ENCODE assay signal across 1 cellular context in the genomic region with DNA sequence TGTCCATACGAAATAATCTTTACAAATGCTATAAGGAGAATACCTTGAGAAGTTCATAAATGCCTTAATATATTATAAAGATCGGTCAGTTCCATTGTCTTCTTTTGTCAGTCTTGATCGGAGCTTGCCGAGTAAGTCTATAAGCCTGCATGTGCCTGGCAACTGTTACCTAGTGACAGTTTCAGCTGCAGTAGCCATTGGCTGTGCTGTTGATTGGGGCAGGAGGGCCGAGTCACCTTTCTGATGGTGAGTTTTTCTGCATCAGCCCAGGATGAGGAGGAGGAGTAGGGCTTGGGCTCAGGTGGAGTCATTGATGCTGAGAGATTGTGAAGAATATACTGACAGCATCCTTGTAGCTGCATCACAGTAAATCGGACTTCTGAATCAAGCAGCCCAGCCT.
TF ChIP-seq lines count a peak whose summit lies in the region.

No MANE protein-coding gene starts in this region.

TF ChIP-seq in GM23338, 12 proteins besides CTCF, POLR2A, EP300 and RAD21 (continued from another document):
- TF ChIP-seq, protein P1, sequence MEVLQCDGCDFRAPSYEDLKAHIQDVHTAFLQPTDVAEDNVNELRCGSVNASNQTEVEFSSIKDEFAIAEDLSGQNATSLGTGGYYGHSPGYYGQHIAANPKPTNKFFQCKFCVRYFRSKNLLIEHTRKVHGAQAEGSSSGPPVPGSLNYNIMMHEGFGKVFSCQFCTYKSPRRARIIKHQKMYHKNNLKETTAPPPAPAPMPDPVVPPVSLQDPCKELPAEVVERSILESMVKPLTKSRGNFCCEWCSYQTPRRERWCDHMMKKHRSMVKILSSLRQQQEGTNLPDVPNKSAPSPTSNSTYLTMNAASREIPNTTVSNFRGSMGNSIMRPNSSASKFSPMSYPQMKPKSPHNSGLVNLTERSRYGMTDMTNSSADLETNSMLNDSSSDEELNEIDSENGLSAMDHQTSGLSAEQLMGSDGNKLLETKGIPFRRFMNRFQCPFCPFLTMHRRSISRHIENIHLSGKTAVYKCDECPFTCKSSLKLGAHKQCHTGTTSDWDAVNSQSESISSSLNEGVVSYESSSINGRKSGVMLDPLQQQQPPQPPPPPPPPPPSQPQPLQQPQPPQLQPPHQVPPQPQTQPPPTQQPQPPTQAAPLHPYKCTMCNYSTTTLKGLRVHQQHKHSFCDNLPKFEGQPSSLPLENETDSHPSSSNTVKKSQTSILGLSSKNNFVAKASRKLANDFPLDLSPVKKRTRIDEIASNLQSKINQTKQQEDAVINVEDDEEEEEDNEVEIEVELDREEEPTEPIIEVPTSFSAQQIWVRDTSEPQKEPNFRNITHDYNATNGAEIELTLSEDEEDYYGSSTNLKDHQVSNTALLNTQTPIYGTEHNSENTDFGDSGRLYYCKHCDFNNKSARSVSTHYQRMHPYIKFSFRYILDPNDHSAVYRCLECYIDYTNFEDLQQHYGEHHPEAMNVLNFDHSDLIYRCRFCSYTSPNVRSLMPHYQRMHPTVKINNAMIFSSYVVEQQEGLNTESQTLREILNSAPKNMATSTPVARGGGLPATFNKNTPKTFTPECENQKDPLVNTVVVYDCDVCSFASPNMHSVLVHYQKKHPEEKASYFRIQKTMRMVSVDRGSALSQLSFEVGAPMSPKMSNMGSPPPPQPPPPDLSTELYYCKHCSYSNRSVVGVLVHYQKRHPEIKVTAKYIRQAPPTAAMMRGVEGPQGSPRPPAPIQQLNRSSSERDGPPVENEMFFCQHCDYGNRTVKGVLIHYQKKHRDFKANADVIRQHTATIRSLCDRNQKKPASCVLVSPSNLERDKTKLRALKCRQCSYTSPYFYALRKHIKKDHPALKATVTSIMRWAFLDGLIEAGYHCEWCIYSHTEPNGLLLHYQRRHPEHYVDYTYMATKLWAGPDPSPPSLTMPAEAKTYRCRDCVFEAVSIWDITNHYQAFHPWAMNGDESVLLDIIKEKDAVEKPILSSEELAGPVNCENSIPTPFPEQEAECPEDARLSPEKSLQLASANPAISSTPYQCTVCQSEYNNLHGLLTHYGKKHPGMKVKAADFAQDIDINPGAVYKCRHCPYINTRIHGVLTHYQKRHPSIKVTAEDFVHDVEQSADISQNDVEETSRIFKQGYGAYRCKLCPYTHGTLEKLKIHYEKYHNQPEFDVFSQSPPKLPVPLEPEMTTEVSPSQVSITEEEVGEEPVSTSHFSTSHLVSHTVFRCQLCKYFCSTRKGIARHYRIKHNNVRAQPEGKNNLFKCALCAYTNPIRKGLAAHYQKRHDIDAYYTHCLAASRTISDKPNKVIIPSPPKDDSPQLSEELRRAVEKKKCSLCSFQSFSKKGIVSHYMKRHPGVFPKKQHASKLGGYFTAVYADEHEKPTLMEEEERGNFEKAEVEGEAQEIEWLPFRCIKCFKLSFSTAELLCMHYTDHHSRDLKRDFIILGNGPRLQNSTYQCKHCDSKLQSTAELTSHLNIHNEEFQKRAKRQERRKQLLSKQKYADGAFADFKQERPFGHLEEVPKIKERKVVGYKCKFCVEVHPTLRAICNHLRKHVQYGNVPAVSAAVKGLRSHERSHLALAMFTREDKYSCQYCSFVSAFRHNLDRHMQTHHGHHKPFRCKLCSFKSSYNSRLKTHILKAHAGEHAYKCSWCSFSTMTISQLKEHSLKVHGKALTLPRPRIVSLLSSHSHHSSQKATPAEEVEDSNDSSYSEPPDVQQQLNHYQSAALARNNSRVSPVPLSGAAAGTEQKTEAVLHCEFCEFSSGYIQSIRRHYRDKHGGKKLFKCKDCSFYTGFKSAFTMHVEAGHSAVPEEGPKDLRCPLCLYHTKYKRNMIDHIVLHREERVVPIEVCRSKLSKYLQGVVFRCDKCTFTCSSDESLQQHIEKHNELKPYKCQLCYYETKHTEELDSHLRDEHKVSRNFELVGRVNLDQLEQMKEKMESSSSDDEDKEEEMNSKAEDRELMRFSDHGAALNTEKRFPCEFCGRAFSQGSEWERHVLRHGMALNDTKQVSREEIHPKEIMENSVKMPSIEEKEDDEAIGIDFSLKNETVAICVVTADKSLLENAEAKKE (CRISPR knock-in tag; IDR thresholded peaks at IDR 0.05) = no peak
- no peak for TF ChIP-seq JUNB (IDR thresholded peaks at IDR 0.05; ENCODE audit: unreplicated experiment)
- TF ChIP-seq, protein P2, sequence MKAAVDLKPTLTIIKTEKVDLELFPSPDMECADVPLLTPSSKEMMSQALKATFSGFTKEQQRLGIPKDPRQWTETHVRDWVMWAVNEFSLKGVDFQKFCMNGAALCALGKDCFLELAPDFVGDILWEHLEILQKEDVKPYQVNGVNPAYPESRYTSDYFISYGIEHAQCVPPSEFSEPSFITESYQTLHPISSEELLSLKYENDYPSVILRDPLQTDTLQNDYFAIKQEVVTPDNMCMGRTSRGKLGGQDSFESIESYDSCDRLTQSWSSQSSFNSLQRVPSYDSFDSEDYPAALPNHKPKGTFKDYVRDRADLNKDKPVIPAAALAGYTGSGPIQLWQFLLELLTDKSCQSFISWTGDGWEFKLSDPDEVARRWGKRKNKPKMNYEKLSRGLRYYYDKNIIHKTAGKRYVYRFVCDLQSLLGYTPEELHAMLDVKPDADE (IDR thresholded peaks at IDR 0.05) = no peak
